In genomic region chr5:73118331-73119011, GRCh38 we compare ENCODE assay signal across 17 cellular contexts. TPM values are rescaled to one million over a fixed set of nuclear protein-coding genes. Genes with fewer than 3 reads are reported as not detected.
DNase-seq lines count a peak whose midpoint lies in the region; ATAC-seq and TF ChIP-seq lines count a peak whose summit lies in the region.
"Had no signal": no experiment of that assay in that cellular context is flagged by ENCODE, and none has a peak within 500 bp of the region (broad histone marks: within the 10 kb centered on the region; RNA-seq: fewer than 3 reads in every experiment).

No MANE protein-coding gene starts in this region.

- H3K9me3 Mint-ChIP-seq in CD4-positive, alpha-beta memory T cell: peaks cover 0 to 5% (median 0%) of the 10 kb centered on the region in 8 donors

- H3K27me3 ChIP-seq in spleen (replicated peaks in 1 of 7): peaks cover 0 to 84% (median 26%) of the 10 kb centered on the region in 7 donors
- H3K27me3 ChIP-seq in CD4-positive, alpha-beta memory T cell (ENCODE audit: insufficient read depth, low read length): peaks cover 5% of the 10 kb centered on the region

- 61 to 87% (median 74%) methylated on average over 5 of the region's 5 CpGs for WGBS in spleen, 5 donors

- H3K27ac Mint-ChIP-seq in CD4-positive, alpha-beta memory T cell: no peak overlapping the region
- H3K27ac Mint-ChIP-seq: CD4-positive, CD25-positive, alpha-beta regulatory T cell had no signal

- H3K27ac ChIP-seq in spleen: peak overlapping the region in 7 of 8 donors; percentile 82 to 92 (median 86)
- H3K27ac ChIP-seq in CD4-positive, alpha-beta memory T cell (ENCODE audit: low read depth, low read length): no peak overlapping the region
- H3K27ac ChIP-seq: epithelial cell of prostate, hepatocyte had no signal

- DNase-seq in NCI-H2029 treated with DMSO at 0.1 percent for 48 hours (lab: John Stamatoyannopoulos, UW) (peak; percentile 69), SHP77 treated with DMSO at 0.1 percent for 48 hours (lab: John Stamatoyannopoulos, UW) (peak; percentile 80), left colon (peak; percentile 59 to 80), spleen (no peak)
- DNase-seq in CD4-positive, alpha-beta memory T cell: no peak
- DNase-seq: activated naive CD4-positive, alpha-beta T cell treated with anti-CD3 and anti-CD28 coated beads, Interleukin-2, amount 50 U/mL, for 16 hours; CD4-positive, CD25-positive, alpha-beta regulatory T cell; central memory CD4-positive, alpha-beta T cell; NCI-H1048; NCI-H82; SIG-M5 had no signal

- CTCF ChIA-PET in CD4-positive, alpha-beta memory T cell (lab: Charles Lee; ENCODE audit: partially characterized antibody): no interaction called here

- peaks cover 0 to 3% (median 0%) of the 10 kb centered on the region in 6 donors for H3K36me3 ChIP-seq in spleen
- no peaks in the 10 kb centered on the region for H3K36me3 ChIP-seq in CD4-positive, alpha-beta memory T cell (ENCODE audit: insufficient read depth, low read length)

- peaks cover 0 to 6% (median 0%) of the 10 kb centered on the region in 8 donors for H3K9me3 ChIP-seq in spleen
- H3K9me3 ChIP-seq in CD4-positive, alpha-beta memory T cell (ENCODE audit: control insufficient read depth in 1 of 2, low read length in 2 of 2): no peaks in the 10 kb centered on the region

- TF ChIP-seq CTCF in spleen (IDR thresholded peaks at IDR 0.05 in 8 of 11, conservative IDR thresholded peaks at IDR 0.05 in 3 of 11): no peak

- intact Hi-C loops in left colon (cut with DNase I, micrococcal nuclease): no loop called here
- intact Hi-C loops in spleen (cut with DNase I; ENCODE audit: low total_unique reads): no loop called here
- intact Hi-C loops in CD4-positive, alpha-beta memory T cell (cut with micrococcal nuclease): no loop called here

- peaks cover 14 to 27% (median 20%) of the 10 kb centered on the region in 4 donors for H3K4me1 Mint-ChIP-seq in CD4-positive, alpha-beta memory T cell

- H3K27me3 Mint-ChIP-seq in CD4-positive, alpha-beta memory T cell: peaks cover 43% of the 10 kb centered on the region in 2 donors

- peak; percentile 70 for ATAC-seq in left colon
- no peak for ATAC-seq in HG03565 (IDR thresholded peaks at IDR 0.05; ENCODE audit: unreplicated experiment)
- ATAC-seq in GM21447 (IDR thresholded peaks at IDR 0.05; ENCODE audit: unreplicated experiment): no peak

- POLR2A ChIA-PET in CD4-positive, alpha-beta memory T cell (lab: Charles Lee; ENCODE audit: partially characterized antibody): no interaction called here

- no peak for TF ChIP-seq POLR2A in spleen (IDR thresholded peaks at IDR 0.05)

- H3K4me3 Mint-ChIP-seq in CD4-positive, alpha-beta memory T cell: no peak overlapping the region

- no peak overlapping the region for H3K4me3 ChIP-seq in spleen
- no peak overlapping the region for H3K4me3 ChIP-seq in CD4-positive, alpha-beta memory T cell (ENCODE audit: low read length in 2 of 2)
- H3K4me3 ChIP-seq: hepatocyte had no signal

- H3K4me1 ChIP-seq in spleen: peaks cover 0 to 35% (median 16%) of the 10 kb centered on the region in 6 donors
- H3K4me1 ChIP-seq in CD4-positive, alpha-beta memory T cell (ENCODE audit: insufficient read depth, low read length): peaks cover 13% of the 10 kb centered on the region

- no peaks in the 10 kb centered on the region for H3K36me3 Mint-ChIP-seq in CD4-positive, alpha-beta memory T cell
- H3K36me3 Mint-ChIP-seq: CD4-positive, CD25-positive, alpha-beta regulatory T cell had no signal

RNA-seq across cellular contexts. Expression of gene TMEM171, which starts 1.9 kb away (rescaled TPM):
- total RNA-seq in left colon: 100 to 1,000 TPM in 1 of 2 donors, 10 to 100 TPM in 1; 77.4 to 104 TPM
- total RNA-seq in spleen: 10 to 100 TPM; 11.5 to 38.0 (median 23.3) TPM
- 1 to 10 TPM; 1.9 to 9.1 (median 2.6) TPM for polyA plus RNA-seq in spleen
- under 1 TPM; 0.35 to 0.36 TPM for total RNA-seq in CD4-positive, alpha-beta memory T cell
- 1 to 10 TPM in 1 of 2 donors, under 1 TPM in 1; 0.68 to 1.3 TPM for polyA plus RNA-seq in CD4-positive, alpha-beta memory T cell
- total RNA-seq: activated CD8-positive, alpha-beta memory T cell treated with anti-CD3 and anti-CD28 coated beads for 36 hours; CD4-positive, CD25-positive, alpha-beta regulatory T cell; mesenteric fat pad had no signal
- polyA plus RNA-seq: CD4-positive, CD25-positive, alpha-beta regulatory T cell had no signal

RNA-seq across cellular contexts. Expression of gene TMEM174, which starts 54.5 kb away (rescaled TPM):
- not detected for total RNA-seq in left colon
- total RNA-seq in spleen: not detected
- not detected for polyA plus RNA-seq in spleen
- not detected for total RNA-seq in CD4-positive, alpha-beta memory T cell
- polyA plus RNA-seq in CD4-positive, alpha-beta memory T cell: not detected
- total RNA-seq: activated CD8-positive, alpha-beta memory T cell treated with anti-CD3 and anti-CD28 coated beads for 36 hours; CD4-positive, CD25-positive, alpha-beta regulatory T cell; hepatocyte; mesenteric fat pad had no signal
- polyA plus RNA-seq: CD4-positive, CD25-positive, alpha-beta regulatory T cell; hepatocyte had no signal

Comparison
In these comparisons a context has a peak if more than half of its experiments do, and no peak if none do; other contexts are left out.
1. DNase-seq: peak in NCI-H2029 treated with DMSO at 0.1 percent for 48 hours (single experiment), SHP77 treated with DMSO at 0.1 percent for 48 hours (single experiment) and left colon (2 of 2); none in spleen (single experiment) and CD4-positive, alpha-beta memory T cell (0 of 5).
2. RNA of gene TMEM171, which starts 1.9 kb away (total RNA-seq): 77.4 to 104 TPM in left colon and 11.5 to 38.0 TPM in spleen; 0.35 to 0.36 TPM in CD4-positive, alpha-beta memory T cell; every median in the first group is over 4 times any median in the second.